ENCODE assay signal across 8 cellular contexts in the genomic region with DNA sequence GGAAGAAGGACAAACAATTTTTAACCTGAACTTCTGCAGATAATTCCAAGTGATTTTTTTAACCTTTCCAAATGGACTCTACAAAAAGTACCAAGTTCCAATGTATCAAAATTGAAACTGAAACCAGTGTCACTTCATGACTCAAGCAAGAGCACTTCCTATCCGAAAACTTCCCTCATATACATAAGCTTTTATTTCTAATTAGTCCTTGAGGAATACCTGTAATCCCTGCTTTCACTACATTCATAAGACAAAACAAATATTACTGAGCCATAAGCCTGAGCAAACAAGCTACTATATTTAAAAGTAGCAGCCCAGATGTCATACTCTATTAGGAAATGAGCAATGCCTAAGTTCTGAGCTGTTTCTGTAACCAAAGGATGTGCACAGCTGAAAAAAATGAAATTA.
DNase-seq lines count a peak whose midpoint lies in the region; ATAC-seq and TF ChIP-seq lines count a peak whose summit lies in the region.

No MANE protein-coding gene starts in this region.

- H4K20me1 ChIP-seq in SU-DHL-6 (ENCODE audit: low read depth, low read length), result no peaks in the 10 kb centered on the region

- H3K9ac ChIP-seq in SU-DHL-6 (ENCODE audit: low read length), result no peak overlapping the region

- peak overlapping the region; percentile 16 for H2AFZ ChIP-seq in ACC112 (ENCODE audit: low read length, unreplicated experiment)
- H2AFZ ChIP-seq in SU-DHL-6 (ENCODE audit: low read depth, low read length, severe bottlenecking), result no peak overlapping the region

- H3K9me3 ChIP-seq in SU-DHL-6 (ENCODE audit: insufficient read depth, low read length), result no peaks in the 10 kb centered on the region
- no peaks in the 10 kb centered on the region for H3K9me3 ChIP-seq in right atrium auricular region
- H3K9me3 ChIP-seq in BE2C, result no peaks in the 10 kb centered on the region

- no peaks in the 10 kb centered on the region for H3F3A ChIP-seq in SU-DHL-6 (ENCODE audit: insufficient read depth)

- no peaks in the 10 kb centered on the region for H3K9me2 ChIP-seq in SU-DHL-6 (replicated peaks; ENCODE audit: insufficient read depth, low read length)

- H3K4me2 ChIP-seq in SU-DHL-6 (ENCODE audit: low read depth, low read length, poor library complexity, severe bottlenecking), result peak overlapping the region; percentile 20

- H3K27ac ChIP-seq in ACC112 (ENCODE audit: low read depth, low read length) (peak overlapping the region; percentile 83), SU-DHL-6 (ENCODE audit: low read depth, low read length) (no peak overlapping the region), right atrium auricular region (peak overlapping the region; percentile 51 to 65)

- H3K4me1 ChIP-seq in ACC112 (ENCODE audit: control insufficient read depth, insufficient read depth, low read length, unreplicated experiment) (peaks cover 43% of the 10 kb centered on the region), right atrium auricular region (peaks cover 0 to 45% of the 10 kb centered on the region in 2 donors), BE2C (no peaks in the 10 kb centered on the region)

- H3K79me2 ChIP-seq in ACC112 (ENCODE audit: control insufficient read depth, insufficient read depth, low read length, unreplicated experiment) (peaks cover 32% of the 10 kb centered on the region), SU-DHL-6 (ENCODE audit: insufficient read depth, low read length) (no peaks in the 10 kb centered on the region)

- no peak for DNase-seq in right atrium auricular region (ENCODE audit: low spot score)
- no peak for DNase-seq in BE2C
- DNase-seq in effector CD8-positive, alpha-beta T cell (lab: John Stamatoyannopoulos, UW), result no peak
- DNase-seq in T-helper 9 cell, result no peak

- TF ChIP-seq CTCF in SU-DHL-6 (IDR thresholded peaks at IDR 0.05; ENCODE audit: insufficient read depth, low read length, poor library complexity, severe bottlenecking), result no peak
- TF ChIP-seq CTCF in right atrium auricular region (IDR thresholded peaks at IDR 0.05), result no peak
- no peak for TF ChIP-seq CTCF in BE2C (IDR thresholded peaks at IDR 0.05; ENCODE audit: low read depth, low read length)

- H3K4me3 ChIP-seq in ACC112 (ENCODE audit: low read depth, low read length) (peak overlapping the region; percentile 70), SU-DHL-6 (ENCODE audit: insufficient read depth, low read length, poor library complexity, severe bottlenecking) (no peak overlapping the region), right atrium auricular region (peak overlapping the region; percentile 11 to 21), BE2C (ENCODE audit: low read depth, low read length) (no peak overlapping the region)

- peak; percentile 37 for ATAC-seq in GM18907 (IDR thresholded peaks at IDR 0.05; ENCODE audit: unreplicated experiment)
- no peak for ATAC-seq in GM21381 (IDR thresholded peaks at IDR 0.05; ENCODE audit: unreplicated experiment)

- H3K27me3 ChIP-seq in ACC112 (ENCODE audit: insufficient read depth, low read length), result no peaks in the 10 kb centered on the region
- no peaks in the 10 kb centered on the region for H3K27me3 ChIP-seq in SU-DHL-6 (ENCODE audit: low read length)
- H3K27me3 ChIP-seq in right atrium auricular region, result no peaks in the 10 kb centered on the region
- no peaks in the 10 kb centered on the region for H3K27me3 ChIP-seq in BE2C

- H3K36me3 ChIP-seq in ACC112 (ENCODE audit: insufficient read depth, low read length), result no peaks in the 10 kb centered on the region
- H3K36me3 ChIP-seq in SU-DHL-6 (ENCODE audit: low read length), result no peaks in the 10 kb centered on the region
- no peaks in the 10 kb centered on the region for H3K36me3 ChIP-seq in right atrium auricular region
- H3K36me3 ChIP-seq in BE2C, result no peaks in the 10 kb centered on the region

Comparison
In these comparisons a context has a peak if more than half of its experiments do, and no peak if none do; other contexts are left out.
1. H3K4me3 ChIP-seq: peak in ACC112 (single experiment) and right atrium auricular region (2 of 2); none in SU-DHL-6 (single experiment) and BE2C (single experiment).